Comparison of ENCODE assay signal across 8 cellular contexts in the genomic region with DNA sequence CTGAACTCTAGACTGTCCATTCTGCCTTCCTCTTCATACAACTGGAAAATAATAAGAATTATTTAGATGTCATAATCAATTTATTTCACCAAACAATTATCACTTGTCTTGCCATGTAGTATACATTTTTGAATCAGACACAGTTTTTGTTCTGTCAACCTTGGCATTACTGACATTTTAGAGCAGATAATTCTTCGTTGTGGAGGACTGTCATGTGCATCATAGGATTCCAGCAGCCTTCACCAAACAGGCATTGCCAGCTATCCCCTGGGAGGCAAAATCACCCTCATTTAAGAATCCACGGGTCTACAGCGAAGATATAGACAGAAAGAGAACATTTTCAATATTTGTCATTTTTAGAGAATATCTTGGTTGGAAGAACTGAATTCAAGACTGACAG.
"Had no signal": no experiment of that assay in that cellular context is flagged by ENCODE, and none has a peak within 500 bp of the region (broad histone marks: within the 10 kb centered on the region; RNA-seq: fewer than 3 reads in every experiment).

No MANE protein-coding gene starts in this region.

- H3K9me3 Mint-ChIP-seq: GM23338, H9, HFFc6 had no signal

- H3K27ac Mint-ChIP-seq: GM23338, H9, HFFc6 had no signal

- DNase-seq: GM23248, GOT3, H7, H9, HCEC 1CT, HFFc6 had no signal

- H3K4me3 Mint-ChIP-seq: GM23338, H9, HFFc6 had no signal

- H3K27ac ChIP-seq: GM23248 had no signal

- H3K9ac ChIP-seq: GM23248 had no signal

- H3K4me3 ChIP-seq: GM23248, GM23338, HAP-1 had no signal

- H2AFZ ChIP-seq: GM23248, GM23338 had no signal

- H3K9me3 ChIP-seq: HAP-1 had no signal

- H3K4me2 ChIP-seq: GM23338 had no signal

- H3K36me3 ChIP-seq: HAP-1 had no signal
